ENCODE assay signal across 8 cellular contexts in the genomic region with DNA sequence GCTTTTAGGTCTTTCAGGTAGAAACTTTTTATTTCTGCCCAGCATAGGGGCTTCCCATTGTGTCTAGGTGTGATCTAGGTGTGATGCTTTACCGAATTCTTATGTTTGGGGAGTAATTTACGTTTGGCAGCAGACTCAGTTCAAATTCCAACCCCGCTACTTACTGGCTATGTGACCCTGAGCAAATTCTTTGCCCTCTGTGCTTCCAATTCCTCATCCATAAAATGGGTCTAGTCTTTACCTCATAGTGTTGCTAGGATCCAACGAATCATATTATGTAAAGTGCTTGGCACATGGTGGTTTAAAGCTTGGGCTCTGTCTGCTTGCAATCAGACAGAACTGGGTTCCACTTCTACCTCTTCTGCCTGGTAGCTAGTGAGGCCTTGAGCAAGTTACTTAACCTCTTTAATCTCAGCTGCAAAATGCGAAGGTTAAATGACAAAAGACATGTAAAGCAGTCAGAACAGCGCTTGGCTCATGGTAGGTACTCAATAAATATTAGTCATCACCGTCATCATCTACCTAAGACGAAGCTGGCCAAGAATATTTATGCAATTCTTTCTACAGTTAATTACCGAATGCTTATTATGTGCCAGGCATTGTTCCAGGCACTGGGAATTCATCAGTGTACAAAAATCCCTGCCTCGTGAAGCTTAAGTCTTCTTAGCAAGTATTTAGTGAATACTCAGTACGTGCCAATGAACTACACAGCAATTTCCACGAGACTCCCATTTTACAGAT. TPM values are rescaled to one million over a fixed set of nuclear protein-coding genes. Genes with fewer than 3 reads are reported as not detected.
A peak's percentile ranks its signal among the peaks of the same experiment; 100 is the strongest.
DNase-seq lines count a peak whose midpoint lies in the region; ATAC-seq and TF ChIP-seq lines count a peak whose summit lies in the region.

No MANE protein-coding gene starts in this region.

- intact Hi-C loops in psoas muscle (cut with DNase I), result loop anchor here (5.0 to 10.0 kb wide), 4 partner anchors 73 to 351 kb away; a partner anchor contains a TSS
- intact Hi-C loops in posterior vena cava (cut with DNase I), result loop anchor here in 1 of 2 donors (2.0 kb wide), 1 partner anchor 73 kb away; a partner anchor contains a TSS

- H3K27me3 ChIP-seq in GM06990 (replicated peaks; ENCODE audit: control insufficient read depth, insufficient read depth, low read length) (0 out of 2 replicates have a peak, but pooled peaks cover 1% of the 10 kb centered on the region), SJCRH30 (no peaks in the 10 kb centered on the region), psoas muscle (ENCODE audit: insufficient read depth in 3 of 3, low read length in 2 of 3) (no peaks in the 10 kb centered on the region)

- H3K4me3 ChIP-seq in GM06990 (replicated peaks; ENCODE audit: low read depth, low read length) (peak overlapping the region; percentile 93), SJCRH30 (peak overlapping the region; percentile 93), fibroblast of mammary gland (ENCODE audit: control insufficient read depth, low read depth, low read length) (peak overlapping the region; percentile 75), psoas muscle (peak overlapping the region; percentile 80)

- H3K9me3 ChIP-seq in SJCRH30 (replicated peaks) (no peaks in the 10 kb centered on the region), psoas muscle (no peaks in the 10 kb centered on the region)

- TF ChIP-seq CTCF in GM06990 (IDR thresholded peaks at IDR 0.05; ENCODE audit: insufficient read depth, low read length, poor library complexity, severe bottlenecking), result no peak
- TF ChIP-seq CTCF in fibroblast of mammary gland (conservative IDR thresholded peaks at IDR 0.05; ENCODE audit: control insufficient read depth, insufficient read depth, low read depth, low read length), result no peak
- no peak for TF ChIP-seq CTCF in psoas muscle (IDR thresholded peaks at IDR 0.05)

- H3K36me3 ChIP-seq in GM06990 (ENCODE audit: control insufficient read depth, insufficient read depth, low read length) (no peaks in the 10 kb centered on the region; the same call in 1 of the 2 replicates), SJCRH30 (peaks cover 20% of the 10 kb centered on the region), psoas muscle (ENCODE audit: insufficient read depth in 1 of 2, low read depth in 1 of 2) (peaks cover 0 to 43% of the 10 kb centered on the region in 2 donors)

- no peak for ATAC-seq in psoas muscle

- WGBS in psoas muscle, 3 donors, result 34 to 36% (median 36%) methylated on average over 12 of the region's 12 CpGs

- peak overlapping the region; percentile 87 for H3K27ac ChIP-seq in SJCRH30
- peak overlapping the region; percentile 90 for H3K27ac ChIP-seq in psoas muscle

- H3K4me1 ChIP-seq in SJCRH30 (peaks cover 2% of the 10 kb centered on the region; the same call in 1 of the 2 replicates), psoas muscle (peaks cover 31% of the 10 kb centered on the region)

- no peak for DNase-seq in GM06990 (ENCODE audit: extremely low read depth, insufficient read length)
- DNase-seq in SJCRH30, result no peak
- peak; percentile 45 for DNase-seq in fibroblast of mammary gland (ENCODE audit: low read depth)
- no peak for DNase-seq in psoas muscle
- DNase-seq in posterior vena cava (ENCODE audit: low spot score), result no peak
- DNase-seq in DMS79 (lab: John Stamatoyannopoulos, UW), result no peak
- DNase-seq in HuH-7 (ENCODE audit: low spot score), result no peak
- DNase-seq in retina, result no peak

RNA-seq across cellular contexts. Expression of a gene that starts 1.0 kb away (rescaled TPM):
- 46.2 and 47.8 TPM in 2 replicates for total RNA-seq in SJCRH30 (2014; rRNA removed; shearing (Covaris generic))
- total RNA-seq in psoas muscle (100 to 1,000 TPM in 3 of 4 donors, 10 to 100 TPM in 1; 99.9 to 135 (median 118) TPM), posterior vena cava (10 to 100 TPM; 58.7 to 62.0 TPM)
- polyA plus RNA-seq in psoas muscle, result 100 to 1,000 TPM in 2 of 3 donors, 10 to 100 TPM in 1; 82.8 to 126 (median 107) TPM

RNA-seq across cellular contexts. Expression of a gene that starts 25.6 kb away (rescaled TPM):
- total RNA-seq in SJCRH30 (2014; rRNA removed; shearing (Covaris generic)), result not detected in 2 replicates
- total RNA-seq in psoas muscle (1 to 10 TPM; 1.1 to 1.8 (median 1.1) TPM), posterior vena cava (10 to 100 TPM in 1 of 2 donors, 1 to 10 TPM in 1; 8.8 to 13.3 TPM)
- under 1 TPM; 0.18 to 0.39 (median 0.27) TPM for polyA plus RNA-seq in psoas muscle
